Comparison of ENCODE assay signal across 8 cellular contexts in the genomic region with DNA sequence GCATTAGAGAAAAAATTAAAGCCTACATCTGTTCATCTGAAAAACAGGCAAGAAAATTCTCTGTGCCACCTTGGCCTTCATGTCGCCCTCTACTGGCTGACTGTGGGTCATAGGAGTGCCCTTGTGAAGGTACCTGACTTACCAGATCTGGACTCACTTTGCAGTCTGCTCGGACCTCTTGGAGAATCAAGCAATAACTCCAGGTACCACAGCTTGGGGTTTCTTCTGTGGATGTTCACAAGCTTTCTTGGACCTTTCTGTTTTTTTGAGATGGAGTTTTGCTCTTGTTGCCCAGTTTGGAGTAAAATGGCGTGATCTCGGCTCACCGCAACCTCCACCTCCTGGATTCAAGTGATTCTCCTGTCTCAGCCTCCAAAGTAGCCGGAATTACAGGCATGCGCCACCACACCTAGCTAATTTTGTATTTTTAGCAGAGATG. TPM values are rescaled to one million over a fixed set of nuclear protein-coding genes. Genes with fewer than 3 reads are reported as not detected.
DNase-seq lines count a peak whose midpoint lies in the region; ATAC-seq and TF ChIP-seq lines count a peak whose summit lies in the region.

No MANE protein-coding gene starts in this region.

- no peaks in the 10 kb centered on the region for H3K9me3 Mint-ChIP-seq in activated naive CD4-positive, alpha-beta T cell treated with anti-CD3 and anti-CD28 coated beads, Interleukin-2, amount 10 ng/mL, durations not matched to agents 7 days and 5 days

- ATAC-seq in HG03280 (IDR thresholded peaks at IDR 0.05; ENCODE audit: unreplicated experiment) (no peak), HG02571 (IDR thresholded peaks at IDR 0.05; ENCODE audit: unreplicated experiment) (no peak)

- H3K4me1 Mint-ChIP-seq in activated naive CD4-positive, alpha-beta T cell treated with anti-CD3 and anti-CD28 coated beads, Interleukin-2, amount 10 ng/mL, durations not matched to agents 7 days and 5 days = no peaks in the 10 kb centered on the region

- peak; percentile 58 for TF ChIP-seq CTCF in GM10248 (IDR thresholded peaks at IDR 0.05; ENCODE audit: control extremely low read depth, extremely low read depth, low read depth, missing control alignments)

- POLR2A ChIA-PET in GM10248 (lab: Yijun Ruan, JAX) = no interaction called here

- no peak overlapping the region for H3K4me3 Mint-ChIP-seq in activated naive CD4-positive, alpha-beta T cell treated with anti-CD3 and anti-CD28 coated beads, Interleukin-2, amount 10 ng/mL, durations not matched to agents 7 days and 5 days

- in situ Hi-C loops in G401 (cut with HindIII; ENCODE audit: low sequenced_read_pairs) = no loop called here

- DNase-seq in GM10248 (ENCODE audit: extremely low spot score) = peak; percentile 38
- peak; percentile 12 for DNase-seq in NCI-H1105 (lab: John Stamatoyannopoulos, UW)
- peak; percentile 60 for DNase-seq in activated naive CD4-positive, alpha-beta T cell treated with anti-CD3 and anti-CD28 coated beads, Interleukin-2, amount 10 ng/mL, durations not matched to agents 7 days and 5 days
- peak; percentile 70 for DNase-seq in stimulated activated CD4-positive, alpha-beta T cell treated with anti-CD3 and anti-CD28 coated beads, Interleukin-15, amount 100 ng/mL, for 24 hours
- no peak for DNase-seq in G401 (ENCODE audit: low spot score)
- DNase-seq in NCI-H2171 (lab: John Stamatoyannopoulos, UW) = no peak

- no peak overlapping the region for H3K27ac Mint-ChIP-seq in activated naive CD4-positive, alpha-beta T cell treated with anti-CD3 and anti-CD28 coated beads, Interleukin-2, amount 10 ng/mL, durations not matched to agents 7 days and 5 days

- no peaks in the 10 kb centered on the region for H3K27me3 Mint-ChIP-seq in activated naive CD4-positive, alpha-beta T cell treated with anti-CD3 and anti-CD28 coated beads, Interleukin-2, amount 10 ng/mL, durations not matched to agents 7 days and 5 days

- CTCF ChIA-PET in GM10248 (lab: Yijun Ruan, JAX) = no interaction called here
- CTCF ChIA-PET in activated naive CD4-positive, alpha-beta T cell treated with anti-CD3 and anti-CD28 coated beads, Interleukin-2, amount 10 ng/mL, durations not matched to agents 7 days and 5 days (lab: Charles Lee) = no interaction called here

- no peaks in the 10 kb centered on the region for H3K36me3 Mint-ChIP-seq in activated naive CD4-positive, alpha-beta T cell treated with anti-CD3 and anti-CD28 coated beads, Interleukin-2, amount 10 ng/mL, durations not matched to agents 7 days and 5 days

RNA-seq across cellular contexts. Expression of a gene that starts 2.4 kb away (rescaled TPM):
- not detected in 2 replicates for total RNA-seq in G401 (2014; rRNA removed; shearing (Covaris generic))

RNA-seq across cellular contexts. Expression of a gene that starts 25.6 kb away (rescaled TPM):
- 0.17 TPM in 1 of 2 replicates, not detected in the other for total RNA-seq in G401 (2014; rRNA removed; shearing (Covaris generic))

RNA-seq across cellular contexts. Expression of a gene that starts 27.2 kb away (rescaled TPM):
- total RNA-seq in G401 (2014; rRNA removed; shearing (Covaris generic)) = 0.64 TPM in 1 of 2 replicates, not detected in the other

RNA-seq across cellular contexts. Expression of a gene that starts 56.6 kb away (rescaled TPM):
- 0.43 and 3.0 TPM in 2 replicates for total RNA-seq in G401 (2014; rRNA removed; shearing (Covaris generic))

RNA-seq across cellular contexts. Expression of a gene that starts 56.7 kb away (rescaled TPM):
- not detected in 2 replicates for total RNA-seq in G401 (2014; rRNA removed; shearing (Covaris generic))

Comparison
In these comparisons a context has a peak if more than half of its experiments do, and no peak if none do; other contexts are left out.
1. DNase-seq: peak in GM10248 (single experiment), NCI-H1105 (single experiment), activated naive CD4-positive, alpha-beta T cell treated with anti-CD3 and anti-CD28 coated beads, Interleukin-2, amount 10 ng/mL, durations not matched to agents 7 days and 5 days (single experiment) and stimulated activated CD4-positive, alpha-beta T cell treated with anti-CD3 and anti-CD28 coated beads, Interleukin-15, amount 100 ng/mL, for 24 hours (single experiment); none in G401 (single experiment) and NCI-H2171 (single experiment).